11 cellular contexts compared by ENCODE assay signal in genomic region chr19:39448271-39448670, GRCh38. TPM values are rescaled to one million over a fixed set of nuclear protein-coding genes. Genes with fewer than 3 reads are reported as not detected.
DNase-seq lines count a peak whose midpoint lies in the region; ATAC-seq, FAIRE-seq and TF ChIP-seq lines count a peak whose summit lies in the region.
"Had no signal": no experiment of that assay in that cellular context is flagged by ENCODE, and none has a peak within 500 bp of the region (broad histone marks: within the 10 kb centered on the region; RNA-seq: fewer than 3 reads in every experiment).

No MANE protein-coding gene starts in this region.

- H3K27me3 Mint-ChIP-seq in activated CD8-positive, alpha-beta memory T cell treated with anti-CD3 and anti-CD28 coated beads, Interleukin-2, amount 10 ng/mL, durations not matched to agents 7 days and 5 days = no peaks in the 10 kb centered on the region

- peaks cover 3% of the 10 kb centered on the region for H3K36me3 ChIP-seq in bronchial epithelial cell (ENCODE audit: control insufficient read depth, insufficient read depth, low read length)
- H3K36me3 ChIP-seq in spleen = peaks cover 0 to 49% (median 13%) of the 10 kb centered on the region in 6 donors
- peaks cover 0 to 48% of the 10 kb centered on the region in 2 donors for H3K36me3 ChIP-seq in gastroesophageal sphincter

- no peak for TF ChIP-seq CTCF in bronchial epithelial cell (IDR thresholded peaks at IDR 0.05; ENCODE audit: insufficient read depth, low read length, severe bottlenecking)
- TF ChIP-seq CTCF in spleen (IDR thresholded peaks at IDR 0.05 in 8 of 11, conservative IDR thresholded peaks at IDR 0.05 in 3 of 11) = no peak
- no peak for TF ChIP-seq CTCF in gastroesophageal sphincter (IDR thresholded peaks at IDR 0.05)

- H3K4me1 ChIP-seq in spleen (peaks cover 42 to 84% (median 65%) of the 10 kb centered on the region in 6 donors), gastroesophageal sphincter (peaks cover 4 to 65% (median 22%) of the 10 kb centered on the region in 3 donors)

- peaks cover 65% of the 10 kb centered on the region for H3K4me1 Mint-ChIP-seq in activated CD8-positive, alpha-beta memory T cell treated with anti-CD3 and anti-CD28 coated beads, Interleukin-2, amount 10 ng/mL, durations not matched to agents 7 days and 5 days

- H3K4me3 Mint-ChIP-seq in activated CD8-positive, alpha-beta memory T cell treated with anti-CD3 and anti-CD28 coated beads, Interleukin-2, amount 10 ng/mL, durations not matched to agents 7 days and 5 days = peak overlapping the region; percentile 100

- H3K9me3 Mint-ChIP-seq in activated CD8-positive, alpha-beta memory T cell treated with anti-CD3 and anti-CD28 coated beads, Interleukin-2, amount 10 ng/mL, durations not matched to agents 7 days and 5 days (ENCODE audit: low read depth) = no peaks in the 10 kb centered on the region

- H3K9me3 ChIP-seq in spleen (no peaks in the 10 kb centered on the region), gastroesophageal sphincter (no peaks in the 10 kb centered on the region)
- H3K9me3 ChIP-seq: pancreas had no signal

- peaks cover 43% of the 10 kb centered on the region for H3K36me3 Mint-ChIP-seq in activated CD8-positive, alpha-beta memory T cell treated with anti-CD3 and anti-CD28 coated beads, Interleukin-2, amount 10 ng/mL, durations not matched to agents 7 days and 5 days

- H3K27me3 ChIP-seq in bronchial epithelial cell (ENCODE audit: control insufficient read depth, insufficient read depth, low read length) = no peaks in the 10 kb centered on the region
- H3K27me3 ChIP-seq in spleen (replicated peaks in 1 of 7) = no peaks in the 10 kb centered on the region
- H3K27me3 ChIP-seq in gastroesophageal sphincter = no peaks in the 10 kb centered on the region
- H3K27me3 ChIP-seq: pancreas had no signal

- H3K27ac ChIP-seq in spleen = peak overlapping the region in 3 of 8 donors; percentile 18 to 47 (median 39)
- no peak overlapping the region for H3K27ac ChIP-seq in gastroesophageal sphincter
- H3K27ac ChIP-seq: pancreas had no signal

- 23 to 55% (median 40%) methylated on average over 3 of the region's 3 CpGs for WGBS in spleen, 5 donors
- WGBS in gastroesophageal sphincter (ENCODE audit: low coverage in 1 of 2), 2 donors = 40% methylated on average over 1 of the region's 3 CpGs; no CpG with 5 or more reads in 1 of the 2 donors

- no peak for ATAC-seq in activated CD8-positive, alpha-beta memory T cell treated with anti-CD3 and anti-CD28 coated beads, Interleukin-2, amount 10 ng/mL, durations not matched to agents 7 days and 5 days
- ATAC-seq in HG02623 (IDR thresholded peaks at IDR 0.05; ENCODE audit: unreplicated experiment) = no peak
- no peak for ATAC-seq in HG02884 (IDR thresholded peaks at IDR 0.05; ENCODE audit: unreplicated experiment)
- no peak for ATAC-seq in gastroesophageal sphincter
- ATAC-seq: K562, pancreas had no signal

- H3K27ac Mint-ChIP-seq in activated CD8-positive, alpha-beta memory T cell treated with anti-CD3 and anti-CD28 coated beads, Interleukin-2, amount 10 ng/mL, durations not matched to agents 7 days and 5 days = peak overlapping the region; percentile 99

- intact Hi-C loops in spleen (cut with DNase I; ENCODE audit: low total_unique reads) = loop anchor here (10.0 kb wide), 1 partner anchor 87 kb away; the partner anchor contains the start of gene EID2B

- no peak for TF ChIP-seq EP300 in gastroesophageal sphincter (IDR thresholded peaks at IDR 0.05)

- no peak for DNase-seq in activated CD8-positive, alpha-beta memory T cell treated with anti-CD3 and anti-CD28 coated beads, Interleukin-2, amount 10 ng/mL, durations not matched to agents 7 days and 5 days
- no peak for DNase-seq in activated CD8-positive, alpha-beta memory T cell treated with anti-CD3 and anti-CD28 coated beads, Interleukin-2, amount 50 U/mL, for 48 hours
- DNase-seq in NOMO-1 (lab: John Stamatoyannopoulos, UW; ENCODE audit: unreplicated experiment in 2 of 2) (peak; percentile 34 to 65), bronchial epithelial cell (ENCODE audit: low read depth) (peak; percentile 52), spleen (peak; percentile 81)
- DNase-seq: C1 segment of cervical spinal cord had no signal

- CTCF ChIA-PET in activated CD8-positive, alpha-beta memory T cell treated with anti-CD3 and anti-CD28 coated beads, Interleukin-2, amount 10 ng/mL, durations not matched to agents 7 days and 5 days (lab: Charles Lee) = interaction anchor here (0.8 to 1.4 kb wide), 6 partner anchors 13 to 395 kb away, joined by 3 to 5 read pairs (median 3); partner anchors contain the start of genes EID2B, RPS16 and SAMD4B

- H3K4me3 ChIP-seq in bronchial epithelial cell (ENCODE audit: low read depth, low read length) (no peak overlapping the region), spleen (peak overlapping the region in 3 of 8 donors; percentile 2 to 18 (median 2)), gastroesophageal sphincter (no peak overlapping the region)
- H3K4me3 ChIP-seq: K562, pancreas had no signal

- no peak for FAIRE-seq in bronchial epithelial cell (lab: Jason Lieb, UNC)
- FAIRE-seq: K562, pancreas had no signal

- TF ChIP-seq POLR2A in spleen (IDR thresholded peaks at IDR 0.05) (no peak), gastroesophageal sphincter (IDR thresholded peaks at IDR 0.05) (no peak)

RNA-seq across cellular contexts. Expression of gene SUPT5H, which starts 2.9 kb away (rescaled TPM):
- 100 to 1,000 TPM; 144 to 181 TPM for total RNA-seq in activated CD8-positive, alpha-beta memory T cell treated with anti-CD3 and anti-CD28 coated beads, Interleukin-2, amount 10 ng/mL, durations not matched to agents 7 days and 5 days
- total RNA-seq in bronchial epithelial cell (41.9 and 48.1 TPM in 2 replicates), spleen (100 to 1,000 TPM; 103 to 125 (median 108) TPM), gastroesophageal sphincter (10 to 100 TPM; 71.5 to 99.1 (median 87.0) TPM)
- 100 to 1,000 TPM in 2 of 3 donors, 10 to 100 TPM in 1; 95.8 to 225 (median 198) TPM for polyA plus RNA-seq in spleen

RNA-seq across cellular contexts. Expression of gene RPS16, which starts 12.5 kb away (rescaled TPM):
- 1,000 to 10,000 TPM; 1,815 to 2,117 TPM for total RNA-seq in activated CD8-positive, alpha-beta memory T cell treated with anti-CD3 and anti-CD28 coated beads, Interleukin-2, amount 10 ng/mL, durations not matched to agents 7 days and 5 days
- total RNA-seq in bronchial epithelial cell (75.3 and 94.3 TPM in 2 replicates), spleen (1,000 to 10,000 TPM; 1,378 to 2,109 (median 1,598) TPM), gastroesophageal sphincter (1,000 to 10,000 TPM; 1,023 to 1,769 (median 1,110) TPM)
- 1,000 to 10,000 TPM; 5,364 to 5,747 (median 5,635) TPM for polyA plus RNA-seq in spleen

RNA-seq across cellular contexts. Expression of gene TIMM50, which starts 32.4 kb away (rescaled TPM):
- 10 to 100 TPM; 59.6 to 83.9 TPM for total RNA-seq in activated CD8-positive, alpha-beta memory T cell treated with anti-CD3 and anti-CD28 coated beads, Interleukin-2, amount 10 ng/mL, durations not matched to agents 7 days and 5 days
- 84.2 and 99.5 TPM in 2 replicates for total RNA-seq in bronchial epithelial cell
- total RNA-seq in spleen = 10 to 100 TPM; 30.3 to 51.5 (median 41.8) TPM
- polyA plus RNA-seq in spleen = 10 to 100 TPM; 36.2 to 46.0 (median 40.7) TPM
- total RNA-seq in gastroesophageal sphincter = 10 to 100 TPM; 50.8 to 53.5 (median 52.4) TPM

RNA-seq across cellular contexts. Expression of gene PLEKHG2, which starts 35.8 kb away (rescaled TPM):
- total RNA-seq in activated CD8-positive, alpha-beta memory T cell treated with anti-CD3 and anti-CD28 coated beads, Interleukin-2, amount 10 ng/mL, durations not matched to agents 7 days and 5 days = 10 to 100 TPM; 57.9 to 73.9 TPM
- total RNA-seq in bronchial epithelial cell (3.3 and 5.3 TPM in 2 replicates), spleen (100 to 1,000 TPM in 1 of 7 donors, 10 to 100 TPM in 6; 18.6 to 107 (median 48.4) TPM), gastroesophageal sphincter (10 to 100 TPM; 19.5 to 35.3 (median 23.4) TPM)
- polyA plus RNA-seq in spleen = 10 to 100 TPM in 1 of 3 donors, 1 to 10 TPM in 2; 8.9 to 25.8 (median 9.5) TPM

RNA-seq across cellular contexts. Expression of gene ZFP36, which starts 41.6 kb away (rescaled TPM):
- 100 to 1,000 TPM in 1 of 2 experiments, 10 to 100 TPM in 1; 45.1 to 107 TPM for total RNA-seq in activated CD8-positive, alpha-beta memory T cell treated with anti-CD3 and anti-CD28 coated beads, Interleukin-2, amount 10 ng/mL, durations not matched to agents 7 days and 5 days
- total RNA-seq in bronchial epithelial cell = 3.4 and 5.0 TPM in 2 replicates
- 100 to 1,000 TPM in 6 of 7 donors, 10 to 100 TPM in 1; 91.5 to 396 (median 191) TPM for total RNA-seq in spleen
- 100 to 1,000 TPM in 1 of 3 donors, 10 to 100 TPM in 2; 63.2 to 117 (median 72.6) TPM for polyA plus RNA-seq in spleen
- 100 to 1,000 TPM in 3 of 4 donors, 10 to 100 TPM in 1; 78.6 to 276 (median 158) TPM for total RNA-seq in gastroesophageal sphincter

Comparison
In these comparisons a context has a peak if more than half of its experiments do, and no peak if none do; other contexts are left out.
1. DNase-seq: peak in NOMO-1 (2 of 2), bronchial epithelial cell (single experiment) and spleen (single experiment); none in activated CD8-positive, alpha-beta memory T cell treated with anti-CD3 and anti-CD28 coated beads, Interleukin-2, amount 10 ng/mL, durations not matched to agents 7 days and 5 days (single experiment) and activated CD8-positive, alpha-beta memory T cell treated with anti-CD3 and anti-CD28 coated beads, Interleukin-2, amount 50 U/mL, for 48 hours (single experiment).
2. RNA of gene RPS16, which starts 12.5 kb away (total RNA-seq): 1,815 to 2,117 TPM in activated CD8-positive, alpha-beta memory T cell treated with anti-CD3 and anti-CD28 coated beads, Interleukin-2, amount 10 ng/mL, durations not matched to agents 7 days and 5 days, 1,378 to 2,109 TPM in spleen and 1,023 to 1,769 TPM in gastroesophageal sphincter; 75.3 to 94.3 TPM in bronchial epithelial cell; every median in the first group is over 10 times any median in the second.